Comparison of ENCODE assay signal across 17 cellular contexts in the genomic region with DNA sequence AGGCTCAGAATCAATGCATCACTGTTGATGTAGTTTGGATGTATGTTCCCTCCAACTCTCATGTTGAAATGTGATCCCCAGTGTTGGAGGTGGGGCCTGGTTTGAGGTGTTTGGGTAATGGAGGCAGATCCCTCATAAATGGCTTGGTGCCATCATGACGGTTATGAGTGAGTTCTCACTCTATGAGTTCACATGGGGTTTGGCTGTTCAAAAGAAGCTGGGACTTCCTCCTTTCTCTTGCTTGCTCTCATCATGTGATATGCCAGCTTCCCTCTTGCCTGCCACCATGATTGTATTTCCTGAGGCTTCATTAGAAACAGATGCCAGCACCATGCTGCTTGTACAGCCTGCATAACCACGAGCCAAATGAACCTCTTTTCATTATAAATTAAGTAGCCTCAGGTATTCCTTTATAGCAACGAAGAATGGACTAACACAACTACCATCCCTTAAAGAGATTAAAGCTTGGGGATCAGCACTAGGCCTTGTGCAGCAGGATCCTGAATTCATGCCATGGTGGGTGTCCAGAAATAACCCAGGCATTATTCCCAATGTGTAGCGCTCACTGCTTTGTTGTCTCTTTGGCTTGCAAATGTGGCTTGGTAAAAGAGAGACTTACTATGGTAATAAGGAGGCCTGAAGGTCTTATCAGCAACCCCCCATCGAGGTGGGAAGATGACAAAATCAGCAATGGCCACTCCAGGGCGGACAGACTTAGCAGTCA. TPM values are rescaled to one million over a fixed set of nuclear protein-coding genes. Genes with fewer than 3 reads are reported as not detected.
A peak's percentile ranks its signal among the peaks of the same experiment; 100 is the strongest.
DNase-seq lines count a peak whose midpoint lies in the region; ATAC-seq and TF ChIP-seq lines count a peak whose summit lies in the region.
"Had no signal": no experiment of that assay in that cellular context is flagged by ENCODE, and none has a peak within 500 bp of the region (broad histone marks: within the 10 kb centered on the region; RNA-seq: fewer than 3 reads in every experiment).

No MANE protein-coding gene starts in this region.

- 0 out of 2 replicates have a peak overlapping the region, but pooled peaks have one; percentile 39 for H3K27ac ChIP-seq in HL-60 (replicated peaks)
- H3K27ac ChIP-seq: esophagus muscularis mucosa, thyroid gland, WERI-Rb-1 had no signal

- no peaks in the 10 kb centered on the region for H3K27me3 ChIP-seq in HL-60 (ENCODE audit: insufficient read depth, poor library complexity, severe bottlenecking)
- H3K27me3 ChIP-seq: esophagus muscularis mucosa, thyroid gland had no signal

- TF ChIP-seq CTCF in HL-60 (IDR thresholded peaks at IDR 0.05; ENCODE audit: insufficient read depth, low read length): no peak

- peak; percentile 34 for DNase-seq in GDM1 (lab: John Stamatoyannopoulos, UW)
- DNase-seq in HL-60 (ENCODE audit: low read depth in 1 of 2, low spot score in 1 of 2): peak; percentile 10 to 63
- DNase-seq in RPMI7951 (ENCODE audit: low read depth): peak; percentile 16
- no peak for DNase-seq in left lobe of liver (ENCODE audit: low spot score)
- no peak for DNase-seq in stimulated activated naive CD4-positive, alpha-beta T cell (lab: John Stamatoyannopoulos, UW)
- DNase-seq in NCI-H2196 treated with DMSO at 0.1 percent for 48 hours (lab: John Stamatoyannopoulos, UW; ENCODE audit: unreplicated experiment): no peak
- DNase-seq: activated CD4-positive, alpha-beta T cell treated with anti-CD3 and anti-CD28 coated beads, Interleukin-2, amount 50 U/mL, for 48 hours; activated T-cell treated with anti-CD3 and anti-CD28 coated beads, Interleukin-2, amount 50 U/mL, for 1 hour; head of caudate nucleus; mesenchymal stem cell; NCI-H2171; nephron progenitor cell; thyroid gland; WERI-Rb-1 had no signal

- no peak overlapping the region for H3K4me3 ChIP-seq in HL-60 (replicated peaks; ENCODE audit: insufficient read depth, low read length)
- H3K4me3 ChIP-seq: esophagus muscularis mucosa, thyroid gland had no signal

- ATAC-seq in left lobe of liver (peak; percentile 38), GM19351 (IDR thresholded peaks at IDR 0.05; ENCODE audit: unreplicated experiment) (no peak)
- ATAC-seq: activated naive CD4-positive, alpha-beta T cell treated with anti-CD3 and anti-CD28 coated beads, Interleukin-2, amount 50 U/mL, for 72 hours had no signal

RNA-seq across cellular contexts. Expression of a gene that starts 41.9 kb away (rescaled TPM):
- 323 and 341 TPM in 2 replicates for total RNA-seq in RPMI7951 (2014; rRNA removed; shearing (Covaris generic))
- total RNA-seq in left lobe of liver: 65.2 TPM

RNA-seq across cellular contexts. Expression of a gene that starts 44.0 kb away (rescaled TPM):
- 0.24 TPM in 1 of 2 replicates, not detected in the other for total RNA-seq in RPMI7951 (2014; rRNA removed; shearing (Covaris generic))
- total RNA-seq in left lobe of liver: 510 TPM

Comparison
In these comparisons a context has a peak if more than half of its experiments do, and no peak if none do; other contexts are left out.
1. DNase-seq: peak in GDM1 (single experiment), HL-60 (2 of 2) and RPMI7951 (single experiment); none in left lobe of liver (single experiment), stimulated activated naive CD4-positive, alpha-beta T cell (0 of 6) and NCI-H2196 treated with DMSO at 0.1 percent for 48 hours (single experiment).
2. RNA of a gene that starts 44.0 kb away (total RNA-seq): 510 TPM in left lobe of liver (single experiment); 0.24 TPM in RPMI7951; every median in the first group is over 100 times any median in the second.